1 cellular context compared by ENCODE assay signal in the genomic region with DNA sequence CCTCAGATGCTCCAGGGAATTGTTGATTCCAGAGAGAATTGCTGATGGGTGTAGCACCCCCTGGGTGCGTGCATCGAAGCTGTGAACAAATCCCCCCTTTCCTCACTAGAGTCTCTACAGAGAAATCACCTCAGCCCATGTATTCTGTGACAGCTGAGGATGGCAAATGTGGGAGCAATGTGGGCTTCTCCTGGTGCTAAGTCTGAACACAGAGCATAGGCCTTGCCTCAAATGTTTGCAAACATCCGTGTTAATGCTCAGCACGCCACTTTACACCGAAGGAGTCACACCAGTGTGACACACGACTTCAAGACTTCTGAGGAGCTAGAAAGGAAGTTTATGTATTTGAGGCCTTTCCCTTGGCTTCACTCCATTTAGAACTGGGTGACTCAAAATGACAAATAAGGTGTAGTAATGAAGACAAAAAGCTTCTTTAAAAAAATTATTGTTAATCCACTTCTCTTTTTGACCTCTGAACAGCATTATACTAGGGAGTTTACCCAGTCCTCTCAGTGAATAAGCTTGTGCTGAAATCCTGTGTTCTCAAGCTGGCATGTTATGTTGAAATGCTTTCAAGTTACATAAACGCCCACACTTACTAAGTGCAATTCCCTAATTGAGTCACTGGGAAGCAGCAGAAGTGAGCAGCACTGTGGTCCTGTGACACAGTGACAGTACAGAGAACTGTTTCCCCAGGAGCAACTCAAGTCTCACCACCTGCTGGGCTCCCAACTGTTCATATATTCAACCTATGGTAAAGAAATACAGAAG.
TF ChIP-seq lines count a peak whose summit lies in the region.

No MANE protein-coding gene starts in this region.

TF ChIP-seq in GM12878, 131 proteins besides CTCF, POLR2A, EP300 and RAD21 (continued from another document):
- TF ChIP-seq, protein P1, sequence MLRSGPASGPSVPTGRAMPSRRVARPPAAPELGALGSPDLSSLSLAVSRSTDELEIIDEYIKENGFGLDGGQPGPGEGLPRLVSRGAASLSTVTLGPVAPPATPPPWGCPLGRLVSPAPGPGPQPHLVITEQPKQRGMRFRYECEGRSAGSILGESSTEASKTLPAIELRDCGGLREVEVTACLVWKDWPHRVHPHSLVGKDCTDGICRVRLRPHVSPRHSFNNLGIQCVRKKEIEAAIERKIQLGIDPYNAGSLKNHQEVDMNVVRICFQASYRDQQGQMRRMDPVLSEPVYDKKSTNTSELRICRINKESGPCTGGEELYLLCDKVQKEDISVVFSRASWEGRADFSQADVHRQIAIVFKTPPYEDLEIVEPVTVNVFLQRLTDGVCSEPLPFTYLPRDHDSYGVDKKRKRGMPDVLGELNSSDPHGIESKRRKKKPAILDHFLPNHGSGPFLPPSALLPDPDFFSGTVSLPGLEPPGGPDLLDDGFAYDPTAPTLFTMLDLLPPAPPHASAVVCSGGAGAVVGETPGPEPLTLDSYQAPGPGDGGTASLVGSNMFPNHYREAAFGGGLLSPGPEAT (IDR thresholded peaks at IDR 0.05; ENCODE audit: low read depth), result peak; percentile 71; the same call in 1 of the 2 replicates
- TF ChIP-seq SP1 (IDR thresholded peaks at IDR 0.05; ENCODE audit: low read depth, low read length), result peak; percentile 20
- peak in 1 of 2 experiments; percentile 38; a peak in 1 of 3 replicates for TF ChIP-seq EGR1 (IDR thresholded peaks at IDR 0.05; ENCODE audit: borderline replicate concordance in 1 of 2, low read depth in 2 of 2, low read length in 2 of 2)
- TF ChIP-seq CBFB (IDR thresholded peaks at IDR 0.05; ENCODE audit: low read depth), result no peak
- no peak for TF ChIP-seq RFX5 (IDR thresholded peaks at IDR 0.05; ENCODE audit: low read depth, low read length)
- TF ChIP-seq IRF4 (IDR thresholded peaks at IDR 0.05; ENCODE audit: low read depth, low read length), result peak; percentile 91
- 0 out of 2 replicates have a peak, but pooled peaks have one; percentile 21 for TF ChIP-seq ZNF217 (IDR thresholded peaks at IDR 0.05)
- TF ChIP-seq JUNB (IDR thresholded peaks at IDR 0.05), result peak; percentile 62
- TF ChIP-seq TCF3 (IDR thresholded peaks at IDR 0.05; ENCODE audit: borderline replicate concordance, insufficient read depth, low read depth, low read length), result no peak
- TF ChIP-seq SPI1 (IDR thresholded peaks at IDR 0.05; ENCODE audit: borderline replicate concordance, insufficient read depth, low read depth, low read length), result peak; percentile 54; the same call in 1 of the 2 replicates
- TF ChIP-seq, protein P2, sequence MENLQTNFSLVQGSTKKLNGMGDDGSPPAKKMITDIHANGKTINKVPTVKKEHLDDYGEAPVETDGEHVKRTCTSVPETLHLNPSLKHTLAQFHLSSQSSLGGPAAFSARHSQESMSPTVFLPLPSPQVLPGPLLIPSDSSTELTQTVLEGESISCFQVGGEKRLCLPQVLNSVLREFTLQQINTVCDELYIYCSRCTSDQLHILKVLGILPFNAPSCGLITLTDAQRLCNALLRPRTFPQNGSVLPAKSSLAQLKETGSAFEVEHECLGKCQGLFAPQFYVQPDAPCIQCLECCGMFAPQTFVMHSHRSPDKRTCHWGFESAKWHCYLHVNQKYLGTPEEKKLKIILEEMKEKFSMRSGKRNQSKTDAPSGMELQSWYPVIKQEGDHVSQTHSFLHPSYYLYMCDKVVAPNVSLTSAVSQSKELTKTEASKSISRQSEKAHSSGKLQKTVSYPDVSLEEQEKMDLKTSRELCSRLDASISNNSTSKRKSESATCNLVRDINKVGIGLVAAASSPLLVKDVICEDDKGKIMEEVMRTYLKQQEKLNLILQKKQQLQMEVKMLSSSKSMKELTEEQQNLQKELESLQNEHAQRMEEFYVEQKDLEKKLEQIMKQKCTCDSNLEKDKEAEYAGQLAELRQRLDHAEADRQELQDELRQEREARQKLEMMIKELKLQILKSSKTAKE (IDR thresholded peaks at IDR 0.05; ENCODE audit: low read depth, poor library complexity, severe bottlenecking), result peak; percentile 41
- TF ChIP-seq BACH1 (IDR thresholded peaks at IDR 0.05; ENCODE audit: borderline replicate concordance), result no peak
- peak in 1 of 2 experiments; percentile 31; a peak in 2 of 4 replicates for TF ChIP-seq BHLHE40 (IDR thresholded peaks at IDR 0.05; ENCODE audit: borderline replicate concordance in 1 of 2, low read depth in 2 of 2, low read length in 1 of 2)
- TF ChIP-seq ZBTB40 (IDR thresholded peaks at IDR 0.05; ENCODE audit: borderline replicate concordance), result no peak
- 0 out of 4 replicates have a peak, but pooled peaks of 1 of the 2 experiments have one; percentile 1 for TF ChIP-seq SRF (IDR thresholded peaks at IDR 0.05; ENCODE audit: low read depth in 2 of 2, low read length in 2 of 2)
- no peak for TF ChIP-seq GABPA (IDR thresholded peaks at IDR 0.05; ENCODE audit: low read depth)
- no peak for TF ChIP-seq ATF7 (IDR thresholded peaks at IDR 0.05; ENCODE audit: low read depth)
- no peak for TF ChIP-seq PRDM15 (CRISPR knock-in tag; IDR thresholded peaks at IDR 0.05)
